ENCODE assay signal across 26 cellular contexts in genomic region chr7:27466703-27467102, GRCh38.
A peak's percentile ranks its signal among the peaks of the same experiment; 100 is the strongest.
DNase-seq lines count a peak whose midpoint lies in the region; ATAC-seq and TF ChIP-seq lines count a peak whose summit lies in the region.
"Had no signal": no experiment of that assay in that cellular context is flagged by ENCODE, and none has a peak within 500 bp of the region (broad histone marks: within the 10 kb centered on the region; RNA-seq: fewer than 3 reads in every experiment).

No MANE protein-coding gene starts in this region.

- H3K4me3 ChIP-seq in mammary epithelial cell (replicated peaks in 1 of 3; ENCODE audit: insufficient read depth in 1 of 3, low read depth in 2 of 3, low read length in 3 of 3) (no peak overlapping the region), GM23338 (no peak overlapping the region), endodermal cell (ENCODE audit: low read length) (no peak overlapping the region)
- H3K4me3 ChIP-seq: A549, BLaER1, GM12878 had no signal

- H3K27ac Mint-ChIP-seq in MCF 10A (ENCODE audit: low read depth, unreplicated experiment) (no peak overlapping the region), GM23338 (no peak overlapping the region), endodermal cell (no peak overlapping the region)
- H3K27ac Mint-ChIP-seq: CD4-positive, CD25-positive, alpha-beta regulatory T cell; CD8-positive, alpha-beta memory T cell had no signal

- H4K20me1 ChIP-seq in mammary epithelial cell (ENCODE audit: insufficient read depth, low read length) (no peaks in the 10 kb centered on the region), GM23338 (replicated peaks; ENCODE audit: insufficient read depth) (no peaks in the 10 kb centered on the region)
- H4K20me1 ChIP-seq: BLaER1 had no signal

- no peaks in the 10 kb centered on the region for H3K79me2 ChIP-seq in mammary epithelial cell (ENCODE audit: insufficient read depth, low read length)
- no peaks in the 10 kb centered on the region for H3K79me2 ChIP-seq in GM23338 (replicated peaks; ENCODE audit: insufficient read depth)

- no peaks in the 10 kb centered on the region for H3K36me3 Mint-ChIP-seq in MCF 10A (ENCODE audit: insufficient read depth, unreplicated experiment)
- no peaks in the 10 kb centered on the region for H3K36me3 Mint-ChIP-seq in GM23338 (ENCODE audit: low read depth)
- H3K36me3 Mint-ChIP-seq in endodermal cell (ENCODE audit: low read depth), result no peaks in the 10 kb centered on the region
- H3K36me3 Mint-ChIP-seq: CD14-positive monocyte; CD4-positive, alpha-beta memory T cell; CD4-positive, CD25-positive, alpha-beta regulatory T cell; CD8-positive, alpha-beta memory T cell had no signal

- intact Hi-C loops in mammary epithelial cell (cut with micrococcal nuclease), result no loop called here
- intact Hi-C loops in MCF 10A (cut with micrococcal nuclease), result no loop called here

- H3K9me3 ChIP-seq in mammary epithelial cell (replicated peaks; ENCODE audit: insufficient read depth, low read length), result no peaks in the 10 kb centered on the region
- no peaks in the 10 kb centered on the region for H3K9me3 ChIP-seq in endodermal cell (ENCODE audit: control insufficient read depth, low read length)
- H3K9me3 ChIP-seq: A549, BE2C, BLaER1 had no signal

- dilution Hi-C loops in mammary epithelial cell (cut with HindIII; ENCODE audit: low sequenced_read_pairs), result no loop called here

- H3K4me1 ChIP-seq in mammary epithelial cell (ENCODE audit: insufficient read depth, low read length), result no peaks in the 10 kb centered on the region
- no peaks in the 10 kb centered on the region for H3K4me1 ChIP-seq in GM23338 (ENCODE audit: insufficient read depth)
- H3K4me1 ChIP-seq in endodermal cell (ENCODE audit: control insufficient read depth, insufficient read depth, low read length), result no peaks in the 10 kb centered on the region
- H3K4me1 ChIP-seq: A549, BE2C, BLaER1 had no signal

- ATAC-seq in GM23338, result peak; percentile 35; the same call in 1 of the 3 replicates
- ATAC-seq: A549, GM12878 had no signal

- H3K9ac ChIP-seq in mammary epithelial cell (ENCODE audit: insufficient read depth, low read length) (no peak overlapping the region), endodermal cell (ENCODE audit: extremely low read depth, low read length, poor library complexity, severe bottlenecking) (no peak overlapping the region)
- H3K9ac ChIP-seq: BLaER1 had no signal

- in situ Hi-C loops in mammary epithelial cell (cut with MboI; ENCODE audit: low sequenced_read_pairs in 2 of 2), result no loop called here

- H3K27ac ChIP-seq in mammary epithelial cell (ENCODE audit: insufficient read depth, low read depth, low read length), result no peak overlapping the region
- H3K27ac ChIP-seq in GM23338 (ENCODE audit: low read depth), result no peak overlapping the region
- H3K27ac ChIP-seq in endodermal cell (ENCODE audit: low read depth, low read length), result no peak overlapping the region
- H3K27ac ChIP-seq: 22Rv1, A549, BLaER1 had no signal

- H3K9me2 ChIP-seq in GM23338 (ENCODE audit: insufficient read depth), result no peaks in the 10 kb centered on the region

- no peaks in the 10 kb centered on the region for H3K9me3 Mint-ChIP-seq in MCF 10A (ENCODE audit: unreplicated experiment)
- no peaks in the 10 kb centered on the region; the same call in 2 of the 3 replicates for H3K9me3 Mint-ChIP-seq in GM23338
- no peaks in the 10 kb centered on the region for H3K9me3 Mint-ChIP-seq in endodermal cell
- H3K9me3 Mint-ChIP-seq: CD14-positive monocyte; CD4-positive, alpha-beta memory T cell; CD4-positive, CD25-positive, alpha-beta regulatory T cell; CD8-positive, alpha-beta memory T cell had no signal

- no peak for DNase-seq in mammary epithelial cell
- DNase-seq in MCF 10A (ENCODE audit: unreplicated experiment), result no peak
- DNase-seq in GM23338 (ENCODE audit: low spot score), result no peak
- DNase-seq in endodermal cell, result peak; percentile 58
- peak; percentile 31 for DNase-seq in left kidney (ENCODE audit: low read depth, low spot score)
- no peak for DNase-seq in AML-193 (lab: John Stamatoyannopoulos, UW)
- no peak for DNase-seq in mesenteric fat pad (ENCODE audit: low spot score)
- DNase-seq in T-helper 2 cell, result no peak
- DNase-seq: BE2C; C1 segment of cervical spinal cord; CD4-positive, alpha-beta memory T cell; CD4-positive, CD25-positive, alpha-beta regulatory T cell; CD8-positive, alpha-beta memory T cell; COR-L47; DMS 273 treated with DMSO at 0.1 percent for 48 hours; DMS153; DMS53; DMS79; DND-41; EL; GDM1 had no signal

- CTCF ChIA-PET in mammary epithelial cell (lab: Charles Lee; ENCODE audit: low non-redundant PET) (no interaction called here), MCF 10A (lab: Yijun Ruan, JAX) (interaction anchor here (0.5 kb wide), 1 partner anchor 231 kb away, joined by 3 read pairs; no protein-coding TSS in a partner anchor)

- 23% methylated on average over 5 of the region's 5 CpGs for WGBS in mammary epithelial cell (ENCODE audit: low coverage, missing lambda C conversion rate)
- WGBS in endodermal cell (ENCODE audit: insufficient coverage in 1 of 2, insufficient read length in 1 of 2), 2 experiments, result 74% methylated on average over 4 to 5 of the region's 5 CpGs

- TF ChIP-seq CTCF in mammary epithelial cell (conservative IDR thresholded peaks at IDR 0.05 in 1 of 2, IDR thresholded peaks at IDR 0.05 in 1 of 2; ENCODE audit: extremely low read depth in 1 of 2, insufficient read depth in 1 of 2, low read depth in 1 of 2, low read length in 2 of 2) (no peak), MCF 10A (IDR thresholded peaks at IDR 0.05; ENCODE audit: unreplicated experiment) (no peak), GM23338 (conservative IDR thresholded peaks at IDR 0.05; ENCODE audit: low read depth in 2 of 2) (no peak), endodermal cell (conservative IDR thresholded peaks at IDR 0.05) (no peak)

- H3K36me3 ChIP-seq in mammary epithelial cell (ENCODE audit: insufficient read depth, low read length), result no peaks in the 10 kb centered on the region
- H3K36me3 ChIP-seq in GM23338 (ENCODE audit: insufficient read depth), result no peaks in the 10 kb centered on the region
- no peaks in the 10 kb centered on the region for H3K36me3 ChIP-seq in endodermal cell (ENCODE audit: control insufficient read depth, insufficient read depth, low read length)
- H3K36me3 ChIP-seq: BE2C, BLaER1 had no signal

- H3K27me3 ChIP-seq in mammary epithelial cell (ENCODE audit: insufficient read depth, low read length) (no peaks in the 10 kb centered on the region), GM23338 (ENCODE audit: insufficient read depth) (no peaks in the 10 kb centered on the region), endodermal cell (ENCODE audit: control insufficient read depth, insufficient read depth, low read length, poor library complexity, severe bottlenecking) (peaks cover 7% of the 10 kb centered on the region)
- H3K27me3 ChIP-seq: BE2C, BLaER1 had no signal

- H3K4me1 Mint-ChIP-seq in MCF 10A (ENCODE audit: insufficient read depth, unreplicated experiment) (no peaks in the 10 kb centered on the region), GM23338 (peaks cover 9% of the 10 kb centered on the region), endodermal cell (peaks cover 17% of the 10 kb centered on the region)
- H3K4me1 Mint-ChIP-seq: CD14-positive monocyte; CD4-positive, alpha-beta memory T cell; CD4-positive, CD25-positive, alpha-beta regulatory T cell; CD8-positive, alpha-beta memory T cell had no signal

- H2AFZ ChIP-seq in mammary epithelial cell (ENCODE audit: low read depth, low read length) (peak overlapping the region; percentile 25), GM23338 (no peak overlapping the region)

- peaks cover 12% of the 10 kb centered on the region for H3K27me3 Mint-ChIP-seq in MCF 10A (ENCODE audit: insufficient read depth, unreplicated experiment)
- no peaks in the 10 kb centered on the region for H3K27me3 Mint-ChIP-seq in GM23338 (ENCODE audit: insufficient read depth, low read depth, poor library complexity)
- H3K27me3 Mint-ChIP-seq in endodermal cell (ENCODE audit: insufficient read depth), result peaks cover 8% of the 10 kb centered on the region

- no peak overlapping the region for H3K4me3 Mint-ChIP-seq in MCF 10A (ENCODE audit: unreplicated experiment)
- no peak overlapping the region for H3K4me3 Mint-ChIP-seq in GM23338
- H3K4me3 Mint-ChIP-seq in endodermal cell, result no peak overlapping the region
- H3K4me3 Mint-ChIP-seq: CD14-positive monocyte; CD4-positive, alpha-beta memory T cell; CD4-positive, CD25-positive, alpha-beta regulatory T cell; CD8-positive, alpha-beta memory T cell had no signal

- BruUV-seq in mammary epithelial cell (replicated peaks; lab: Mats Ljungman, UMichigan) (no TSS peak), MCF 10A (replicated peaks; lab: Mats Ljungman, UMichigan) (no TSS peak)

- POLR2A ChIA-PET in MCF 10A (lab: Yijun Ruan, JAX), result no interaction called here

- no peak overlapping the region for H3K4me2 ChIP-seq in mammary epithelial cell (ENCODE audit: insufficient read depth, low read depth, low read length)
- H3K4me2 ChIP-seq in GM23338, result no peak overlapping the region
- H3K4me2 ChIP-seq: A549, BLaER1 had no signal

- H3F3A ChIP-seq in GM23338 (replicated peaks; ENCODE audit: low read depth), result no peaks in the 10 kb centered on the region

TF ChIP-seq in GM23338, 12 proteins besides CTCF, POLR2A, EP300 and RAD21:
- no peak for TF ChIP-seq ZNF331 (CRISPR knock-in tag; IDR thresholded peaks at IDR 0.05; ENCODE audit: low read depth)

Comparison
In these comparisons a context has a peak if more than half of its experiments do, and no peak if none do; other contexts are left out.
1. DNase-seq: peak in endodermal cell (single experiment) and left kidney (single experiment); none in mammary epithelial cell (single experiment), MCF 10A (single experiment), GM23338 (single experiment), AML-193 (0 of 2), mesenteric fat pad (single experiment) and T-helper 2 cell (0 of 5).